ENCODE assay signal across 1 cellular context in the genomic region with DNA sequence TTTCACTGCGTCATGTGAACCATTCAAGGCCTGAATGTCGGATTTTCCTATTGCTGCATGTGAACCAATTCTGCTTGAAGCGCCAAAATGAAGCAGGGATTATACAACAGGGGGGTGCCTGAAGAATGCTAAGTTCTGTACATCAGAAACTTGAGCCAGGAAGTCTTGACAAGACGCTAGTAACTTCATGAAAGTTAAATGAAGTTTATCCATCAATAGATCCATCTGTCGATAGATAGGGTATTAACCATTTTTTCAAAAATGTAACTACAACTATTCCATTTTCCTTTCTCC.
TF ChIP-seq lines count a peak whose summit lies in the region.

No MANE protein-coding gene starts in this region.

TF ChIP-seq in K562, 482 proteins besides CTCF, POLR2A, EP300 and RAD21 (continued from another document):
- TF ChIP-seq THRAP3 (IDR thresholded peaks at IDR 0.05; ENCODE audit: borderline replicate concordance) (0 out of 2 replicates have a peak, but pooled peaks have one; percentile 26), ZNF212 (CRISPR knock-in tag; IDR thresholded peaks at IDR 0.05) (no peak), MIER1 (IDR thresholded peaks at IDR 0.05; ENCODE audit: low read depth) (no peak), ZNF174 (CRISPR knock-in tag; IDR thresholded peaks at IDR 0.05) (no peak), RUNX1 (IDR thresholded peaks at IDR 0.05; ENCODE audit: low read depth) (no peak), TGIF2 (CRISPR knock-in tag; IDR thresholded peaks at IDR 0.05) (0 out of 2 replicates have a peak, but pooled peaks have one; percentile 71), NR2C2 (CRISPR knock-in tag; IDR thresholded peaks at IDR 0.05) (no peak), NR2C2 (tag; IDR thresholded peaks at IDR 0.05) (peak; percentile 2; the same call in 1 of the 2 replicates)
